ENCODE assay signal across 9 cellular contexts in genomic region chr13:41199526-41199925, GRCh38. TPM values are rescaled to one million over a fixed set of nuclear protein-coding genes. Genes with fewer than 3 reads are reported as not detected.
A peak's percentile ranks its signal among the peaks of the same experiment; 100 is the strongest.
DNase-seq lines count a peak whose midpoint lies in the region; ATAC-seq lines count a peak whose summit lies in the region.
"Had no signal": no experiment of that assay in that cellular context is flagged by ENCODE, and none has a peak within 500 bp of the region (broad histone marks: within the 10 kb centered on the region; RNA-seq: fewer than 3 reads in every experiment).

No MANE protein-coding gene starts in this region.

- H3K27ac ChIP-seq in Karpas-422 (ENCODE audit: low read length), result no peak overlapping the region
- H3K27ac ChIP-seq: parathyroid adenoma had no signal

- H3K9ac ChIP-seq in Karpas-422 (ENCODE audit: low read length), result no peak overlapping the region
- H3K9ac ChIP-seq: parathyroid adenoma had no signal

- peaks cover 33% of the 10 kb centered on the region for H3K4me1 Mint-ChIP-seq in stimulated activated memory B cell treated with anti-CD40 and anti-IgM and Interleukin-4, amounts not matched to agents 10 μg/mL and 1 μg/mL and 100 μg/mL, for 72 hours
- H3K4me1 Mint-ChIP-seq in activated T-helper 17 cell treated with anti-CD3 and anti-CD28 coated beads, Interleukin-2, amount 50 U/mL, for 72 hours, result peaks cover 14% of the 10 kb centered on the region

- no peaks in the 10 kb centered on the region for H3K36me3 ChIP-seq in Karpas-422 (ENCODE audit: insufficient read depth, low read length)

- no peak overlapping the region for H2AFZ ChIP-seq in Karpas-422 (ENCODE audit: low read length)
- H2AFZ ChIP-seq: parathyroid adenoma had no signal

- H3K27me3 Mint-ChIP-seq in stimulated activated memory B cell treated with anti-CD40 and anti-IgM and Interleukin-4, amounts not matched to agents 10 μg/mL and 1 μg/mL and 100 μg/mL, for 72 hours, result no peaks in the 10 kb centered on the region
- no peaks in the 10 kb centered on the region for H3K27me3 Mint-ChIP-seq in activated T-helper 17 cell treated with anti-CD3 and anti-CD28 coated beads, Interleukin-2, amount 50 U/mL, for 72 hours

- H3K9me3 ChIP-seq in Karpas-422 (ENCODE audit: low read length), result no peaks in the 10 kb centered on the region

- 0 out of 2 replicates have a peak overlapping the region, but pooled peaks have one; percentile 5 for H3K4me3 ChIP-seq in Karpas-422 (ENCODE audit: low read length)

- H4K20me1 ChIP-seq in Karpas-422 (ENCODE audit: insufficient read depth, low read depth, low read length), result no peaks in the 10 kb centered on the region; the same call in 1 of the 2 replicates

- ATAC-seq in HG02610 (IDR thresholded peaks at IDR 0.05; ENCODE audit: unreplicated experiment), result peak; percentile 87
- peak; percentile 99 for ATAC-seq in stimulated activated memory B cell treated with anti-CD40 and anti-IgM and Interleukin-4, amounts not matched to agents 10 μg/mL and 1 μg/mL and 100 μg/mL, for 72 hours
- no peak for ATAC-seq in activated T-helper 17 cell treated with anti-CD3 and anti-CD28 coated beads, Interleukin-2, amount 50 U/mL, for 72 hours (replicated peaks)

- H3K27me3 ChIP-seq in Karpas-422 (ENCODE audit: low read length), result no peaks in the 10 kb centered on the region

- peaks cover 9% of the 10 kb centered on the region for H3K36me3 Mint-ChIP-seq in stimulated activated memory B cell treated with anti-CD40 and anti-IgM and Interleukin-4, amounts not matched to agents 10 μg/mL and 1 μg/mL and 100 μg/mL, for 72 hours
- H3K36me3 Mint-ChIP-seq in activated T-helper 17 cell treated with anti-CD3 and anti-CD28 coated beads, Interleukin-2, amount 50 U/mL, for 72 hours (ENCODE audit: low read depth), result no peaks in the 10 kb centered on the region

- peaks cover 10% of the 10 kb centered on the region for H3K9me3 Mint-ChIP-seq in stimulated activated memory B cell treated with anti-CD40 and anti-IgM and Interleukin-4, amounts not matched to agents 10 μg/mL and 1 μg/mL and 100 μg/mL, for 72 hours
- H3K9me3 Mint-ChIP-seq in activated T-helper 17 cell treated with anti-CD3 and anti-CD28 coated beads, Interleukin-2, amount 50 U/mL, for 72 hours, result no peaks in the 10 kb centered on the region

- peak overlapping the region; percentile 46 for H3K4me2 ChIP-seq in Karpas-422 (ENCODE audit: low read depth, low read length, poor library complexity, severe bottlenecking)

- H3K79me2 ChIP-seq in Karpas-422 (ENCODE audit: low read length), result no peaks in the 10 kb centered on the region
- H3K79me2 ChIP-seq: parathyroid adenoma had no signal

- peak overlapping the region; percentile 90 for H3K27ac Mint-ChIP-seq in stimulated activated memory B cell treated with anti-CD40 and anti-IgM and Interleukin-4, amounts not matched to agents 10 μg/mL and 1 μg/mL and 100 μg/mL, for 72 hours
- no peak overlapping the region for H3K27ac Mint-ChIP-seq in activated T-helper 17 cell treated with anti-CD3 and anti-CD28 coated beads, Interleukin-2, amount 50 U/mL, for 72 hours

- peaks cover 24% of the 10 kb centered on the region for H3K4me1 ChIP-seq in Karpas-422 (ENCODE audit: low read length)
- H3K4me1 ChIP-seq: parathyroid adenoma had no signal

- no peak overlapping the region for H3K4me3 Mint-ChIP-seq in stimulated activated memory B cell treated with anti-CD40 and anti-IgM and Interleukin-4, amounts not matched to agents 10 μg/mL and 1 μg/mL and 100 μg/mL, for 72 hours
- H3K4me3 Mint-ChIP-seq in activated T-helper 17 cell treated with anti-CD3 and anti-CD28 coated beads, Interleukin-2, amount 50 U/mL, for 72 hours, result no peak overlapping the region

- H3K9me2 ChIP-seq in Karpas-422 (replicated peaks; ENCODE audit: insufficient read depth, low read length), result no peaks in the 10 kb centered on the region

- DNase-seq in SKM-1 treated with dmso at 0.1 percent for 144 hours (lab: John Stamatoyannopoulos, UW; ENCODE audit: unreplicated experiment) (peak; percentile 25), SKM-1 (lab: John Stamatoyannopoulos, UW; ENCODE audit: unreplicated experiment) (no peak), Karpas-422 (peak; percentile 83), islet precursor cell (no peak), AG08395 (ENCODE audit: low spot score) (no peak)

RNA-seq across cellular contexts. Expression of gene KBTBD7, which starts 5.2 kb away (rescaled TPM):
- total RNA-seq in Karpas-422 (2014; rRNA removed; shearing (Covaris generic); ENCODE audit: low replicate concordance), result 3.4 and 5.2 TPM in 2 replicates
- total RNA-seq in activated T-helper 17 cell treated with anti-CD3 and anti-CD28 coated beads, Interleukin-2, amount 50 U/mL, for 72 hours, result 1 to 10 TPM; 4.7 to 5.8 TPM

Comparison
In these comparisons a context has a peak if more than half of its experiments do, and no peak if none do; other contexts are left out.
1. DNase-seq: peak in SKM-1 treated with dmso at 0.1 percent for 144 hours (single experiment) and Karpas-422 (single experiment); none in SKM-1 (single experiment), islet precursor cell (single experiment) and AG08395 (single experiment).